22 cellular contexts compared by ENCODE assay signal in the genomic region with DNA sequence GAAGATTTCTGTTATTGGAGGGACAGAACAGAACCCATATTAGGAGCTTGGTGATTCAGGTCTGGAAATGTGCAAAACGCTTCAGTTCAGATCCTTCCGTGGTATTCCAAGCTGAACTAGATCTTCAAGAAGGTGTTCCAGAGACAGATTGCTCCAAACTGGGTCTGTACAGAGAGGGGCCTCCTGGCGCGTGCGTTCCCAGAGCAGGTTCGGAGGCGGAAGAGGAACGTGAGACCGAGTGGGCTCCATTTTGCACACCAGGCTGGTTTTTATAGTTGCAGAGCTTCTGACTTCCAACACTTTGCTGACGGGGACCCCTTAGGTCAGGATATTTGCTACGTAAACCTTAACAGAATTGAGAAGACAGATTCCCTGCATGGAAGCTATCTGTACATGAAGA. TPM values are rescaled to one million over a fixed set of nuclear protein-coding genes. Genes with fewer than 3 reads are reported as not detected.
DNase-seq lines count a peak whose midpoint lies in the region; ATAC-seq, FAIRE-seq and TF ChIP-seq lines count a peak whose summit lies in the region.
"Had no signal": no experiment of that assay in that cellular context is flagged by ENCODE, and none has a peak within 500 bp of the region (broad histone marks: within the 10 kb centered on the region; RNA-seq: fewer than 3 reads in every experiment).

No MANE protein-coding gene starts in this region.

- H3K4me1 ChIP-seq in ACC112 (ENCODE audit: control insufficient read depth, insufficient read depth, low read length, unreplicated experiment) = peaks cover 25% of the 10 kb centered on the region
- peaks cover 14% of the 10 kb centered on the region for H3K4me1 ChIP-seq in HUES64 (ENCODE audit: insufficient read depth, low read length)
- peaks cover 3 to 10% (median 8%) of the 10 kb centered on the region in 4 donors for H3K4me1 ChIP-seq in esophagus muscularis mucosa
- peaks cover 13 to 19% of the 10 kb centered on the region in 2 experiments for H3K4me1 ChIP-seq in trophoblast cell (ENCODE audit: control insufficient read depth in 1 of 2, insufficient read depth in 2 of 2, low read length in 2 of 2)
- H3K4me1 ChIP-seq in pancreas = no peaks in the 10 kb centered on the region
- no peaks in the 10 kb centered on the region for H3K4me1 ChIP-seq in left lung
- no peaks in the 10 kb centered on the region for H3K4me1 ChIP-seq in CD4-positive, alpha-beta memory T cell (ENCODE audit: insufficient read depth, low read length)

- peak overlapping the region; percentile 78 for H4K91ac ChIP-seq in trophoblast cell (ENCODE audit: low read depth, low read length)

- H2BK5ac ChIP-seq in trophoblast cell (ENCODE audit: low read depth, low read length, poor library complexity) = peak overlapping the region; percentile 42

- H3K27me3 ChIP-seq in ACC112 (ENCODE audit: insufficient read depth, low read length) = no peaks in the 10 kb centered on the region
- no peaks in the 10 kb centered on the region for H3K27me3 ChIP-seq in HUES64 (ENCODE audit: insufficient read depth, low read length)
- H3K27me3 ChIP-seq in esophagus muscularis mucosa = no peaks in the 10 kb centered on the region
- no peaks in the 10 kb centered on the region for H3K27me3 ChIP-seq in trophoblast cell (ENCODE audit: insufficient read depth, low read length)
- H3K27me3 ChIP-seq in pancreas = no peaks in the 10 kb centered on the region
- no peaks in the 10 kb centered on the region for H3K27me3 ChIP-seq in left lung
- H3K27me3 ChIP-seq in CD4-positive, alpha-beta memory T cell (ENCODE audit: insufficient read depth, low read length) = no peaks in the 10 kb centered on the region
- H3K27me3 ChIP-seq: hepatocyte had no signal

- peak overlapping the region; percentile 50 for H2AK5ac ChIP-seq in trophoblast cell (ENCODE audit: low read length)

- H3K36me3 Mint-ChIP-seq in CD4-positive, alpha-beta memory T cell = peaks cover 14 to 45% of the 10 kb centered on the region in 2 donors

- H2BK12ac ChIP-seq in trophoblast cell (ENCODE audit: low read length) = peak overlapping the region; percentile 62

- no peak for FAIRE-seq in pancreas (lab: Jason Lieb, UNC)
- FAIRE-seq: small intestine had no signal

- 87% methylated on average over 11 of the region's 11 CpGs for WGBS in HUES64
- 88% methylated on average over 11 of the region's 11 CpGs for WGBS in esophagus muscularis mucosa
- WGBS in trophoblast cell (ENCODE audit: extremely low coverage, insufficient coverage, insufficient read length) = no CpG with 5 or more reads among the region's 11 CpGs
- 87 to 89% methylated on average over 11 of the region's 11 CpGs for WGBS in pancreas, 2 donors

- H3K4me1 Mint-ChIP-seq in CD4-positive, alpha-beta memory T cell = no peaks in the 10 kb centered on the region
- H3K4me1 Mint-ChIP-seq: naive thymus-derived CD8-positive, alpha-beta T cell had no signal

- TF ChIP-seq POLR2A in esophagus muscularis mucosa (IDR thresholded peaks at IDR 0.05; ENCODE audit: low read depth) = no peak

- no peak overlapping the region for H3K4me2 ChIP-seq in trophoblast cell (ENCODE audit: low read length)
- H3K4me2 ChIP-seq: hepatocyte had no signal

- H3K23ac ChIP-seq in trophoblast cell (ENCODE audit: low read length) = no peak overlapping the region

- H3K4me3 Mint-ChIP-seq in CD4-positive, alpha-beta memory T cell = no peak overlapping the region
- H3K4me3 Mint-ChIP-seq: activated CD4-positive, alpha-beta memory T cell treated with anti-CD3 and anti-CD28 coated beads for 36 hours; effector memory CD8-positive, alpha-beta T cell; naive thymus-derived CD8-positive, alpha-beta T cell had no signal

- no peak for DNase-seq in esophagus muscularis mucosa (ENCODE audit: extremely low spot score)
- no peak for DNase-seq in trophoblast cell
- DNase-seq in pancreas = no peak
- DNase-seq in left lung = no peak
- no peak for DNase-seq in KG1 (lab: John Stamatoyannopoulos, UW)
- DNase-seq in CD4-positive, alpha-beta memory T cell = no peak
- DNase-seq: activated CD4-positive, alpha-beta memory T cell treated with anti-CD3 and anti-CD28 coated beads for 36 hours; activated naive CD4-positive, alpha-beta T cell; DND-41; effector memory CD8-positive, alpha-beta T cell; mammary epithelial cell; naive thymus-derived CD8-positive, alpha-beta T cell; NCI-H146; NCI-H2171 treated with DMSO at 0.1 percent for 48 hours; NCI-H526 treated with DMSO at 0.1 percent for 48 hours; small intestine; stimulated activated CD4-positive, alpha-beta T cell treated with anti-CD3 and anti-CD28 coated beads, Interleukin-4, amount 100 ng/mL, for 4 hours; T-helper 1 cell had no signal

- H2BK120ac ChIP-seq in trophoblast cell (ENCODE audit: insufficient read depth, low read length, poor library complexity) = peak overlapping the region; percentile 70

- H3K79me1 ChIP-seq in trophoblast cell (ENCODE audit: low read length) = peaks cover 17% of the 10 kb centered on the region

- TF ChIP-seq CTCF in esophagus muscularis mucosa (IDR thresholded peaks at IDR 0.05) = no peak
- TF ChIP-seq CTCF in pancreas (IDR thresholded peaks at IDR 0.05) = no peak
- TF ChIP-seq CTCF in left lung (IDR thresholded peaks at IDR 0.05) = no peak

- intact Hi-C loops in esophagus muscularis mucosa (cut with DNase I) = no loop called here
- intact Hi-C loops in pancreas (cut with DNase I) = no loop called here
- intact Hi-C loops in left lung (cut with DNase I) = loop anchor here in 1 of 2 donors (10.0 kb wide), 1 partner anchor 228 kb away; no protein-coding TSS in a partner anchor
- intact Hi-C loops in CD4-positive, alpha-beta memory T cell (cut with micrococcal nuclease) = no loop called here

- no peak overlapping the region for H3K18ac ChIP-seq in trophoblast cell (ENCODE audit: low read length)

- H3K4me3 ChIP-seq in ACC112 (ENCODE audit: low read depth, low read length) (no peak overlapping the region), HUES64 (ENCODE audit: low read length) (no peak overlapping the region), esophagus muscularis mucosa (no peak overlapping the region), trophoblast cell (ENCODE audit: low read depth, low read length) (no peak overlapping the region), pancreas (no peak overlapping the region), left lung (no peak overlapping the region)
- no peak overlapping the region for H3K4me3 ChIP-seq in CD4-positive, alpha-beta memory T cell (ENCODE audit: low read length in 2 of 2)
- H3K4me3 ChIP-seq: hepatocyte had no signal

- H3K9me3 Mint-ChIP-seq in CD4-positive, alpha-beta memory T cell = no peaks in the 10 kb centered on the region
- H3K9me3 Mint-ChIP-seq: activated CD4-positive, alpha-beta memory T cell treated with anti-CD3 and anti-CD28 coated beads for 36 hours; effector memory CD8-positive, alpha-beta T cell; naive thymus-derived CD8-positive, alpha-beta T cell had no signal

- no peaks in the 10 kb centered on the region for H3K27me3 Mint-ChIP-seq in CD4-positive, alpha-beta memory T cell
- H3K27me3 Mint-ChIP-seq: activated CD4-positive, alpha-beta memory T cell treated with anti-CD3 and anti-CD28 coated beads for 36 hours; effector memory CD8-positive, alpha-beta T cell; naive thymus-derived CD8-positive, alpha-beta T cell; progenitor cell of endocrine pancreas had no signal

- peak overlapping the region; percentile 22 for H3K4ac ChIP-seq in trophoblast cell (ENCODE audit: low read depth, low read length)

- peak overlapping the region; percentile 14 for H4K12ac ChIP-seq in trophoblast cell (ENCODE audit: low read depth, low read length)

- TF ChIP-seq EP300 in esophagus muscularis mucosa (IDR thresholded peaks at IDR 0.05) = no peak

- CTCF ChIA-PET in CD4-positive, alpha-beta memory T cell (lab: Charles Lee; ENCODE audit: partially characterized antibody) = interaction anchor here (0.6 to 20.5 kb wide), 3 partner anchors 10 to 244 kb away, joined by 3 to 547 read pairs (median 10); no protein-coding TSS in a partner anchor

- POLR2A ChIA-PET in CD4-positive, alpha-beta memory T cell (lab: Charles Lee; ENCODE audit: partially characterized antibody) = interaction anchor here (0.8 kb wide), 1 partner anchor 9 kb away, joined by 3 read pairs; no protein-coding TSS in a partner anchor

- H2AFZ ChIP-seq in ACC112 (ENCODE audit: low read length, unreplicated experiment) = no peak overlapping the region
- no peak overlapping the region for H2AFZ ChIP-seq in trophoblast cell (ENCODE audit: insufficient read depth, low read length, poor library complexity)
- H2AFZ ChIP-seq: hepatocyte had no signal

- H4K8ac ChIP-seq in trophoblast cell (ENCODE audit: low read depth, low read length) = peak overlapping the region; percentile 12

- H3K79me2 ChIP-seq in ACC112 (ENCODE audit: control insufficient read depth, insufficient read depth, low read length, unreplicated experiment) = no peaks in the 10 kb centered on the region
- peaks cover 1% of the 10 kb centered on the region for H3K79me2 ChIP-seq in trophoblast cell (ENCODE audit: control insufficient read depth, insufficient read depth, low read length, poor library complexity)
- H3K79me2 ChIP-seq: hepatocyte had no signal

- H3K27ac Mint-ChIP-seq in CD4-positive, alpha-beta memory T cell = no peak overlapping the region
- H3K27ac Mint-ChIP-seq: activated CD4-positive, alpha-beta memory T cell treated with anti-CD3 and anti-CD28 coated beads for 36 hours; progenitor cell of endocrine pancreas had no signal

- H3K9me3 ChIP-seq in HUES64 (ENCODE audit: insufficient read depth, low read depth, low read length) (no peaks in the 10 kb centered on the region), esophagus muscularis mucosa (no peaks in the 10 kb centered on the region), trophoblast cell (ENCODE audit: insufficient read depth, low read depth, low read length) (no peaks in the 10 kb centered on the region), pancreas (no peaks in the 10 kb centered on the region), left lung (no peaks in the 10 kb centered on the region)
- H3K9me3 ChIP-seq in CD4-positive, alpha-beta memory T cell (ENCODE audit: control insufficient read depth in 1 of 2, low read length in 2 of 2) = no peaks in the 10 kb centered on the region

- H3K9ac ChIP-seq in HUES64 (ENCODE audit: low read depth, low read length) = no peak overlapping the region
- H3K9ac ChIP-seq in trophoblast cell (ENCODE audit: low read length) = no peak overlapping the region

- no peak for ATAC-seq in pancreas
- no peak for ATAC-seq in left lung
- ATAC-seq: effector memory CD8-positive, alpha-beta T cell; naive thymus-derived CD8-positive, alpha-beta T cell had no signal

- H3K27ac ChIP-seq in ACC112 (ENCODE audit: low read depth, low read length) (peak overlapping the region; percentile 77), HUES64 (ENCODE audit: low read depth, low read length) (peak overlapping the region; percentile 82; the same call in 1 of the 2 replicates), esophagus muscularis mucosa (replicated peaks in 1 of 4) (peak overlapping the region in 3 of 4 donors; percentile 51 to 65 (median 63)), trophoblast cell (ENCODE audit: low read depth, low read length) (peak overlapping the region; percentile 21), pancreas (no peak overlapping the region), left lung (no peak overlapping the region)
- H3K27ac ChIP-seq in CD4-positive, alpha-beta memory T cell (ENCODE audit: low read depth, low read length) = no peak overlapping the region
- H3K27ac ChIP-seq: hepatocyte had no signal

- peak overlapping the region; percentile 21 for H3K14ac ChIP-seq in trophoblast cell (ENCODE audit: low read length)

- H3K36me3 ChIP-seq in ACC112 (ENCODE audit: insufficient read depth, low read length) = peaks cover 14% of the 10 kb centered on the region; the same call in 1 of the 2 replicates
- peaks cover 29% of the 10 kb centered on the region for H3K36me3 ChIP-seq in HUES64 (ENCODE audit: insufficient read depth, low read length)
- H3K36me3 ChIP-seq in esophagus muscularis mucosa = peaks cover 6 to 89% (median 73%) of the 10 kb centered on the region in 4 donors
- peaks cover 18 to 31% of the 10 kb centered on the region in 2 experiments for H3K36me3 ChIP-seq in trophoblast cell (ENCODE audit: control insufficient read depth in 1 of 2, insufficient read depth in 2 of 2, low read length in 2 of 2)
- H3K36me3 ChIP-seq in pancreas = peaks cover 0 to 21% (median 0%) of the 10 kb centered on the region in 3 donors
- peaks cover 0 to 85% of the 10 kb centered on the region in 2 donors for H3K36me3 ChIP-seq in left lung
- peaks cover 13% of the 10 kb centered on the region for H3K36me3 ChIP-seq in CD4-positive, alpha-beta memory T cell (ENCODE audit: insufficient read depth, low read length)

RNA-seq across cellular contexts. Expression of a gene that starts 16.7 kb away (rescaled TPM):
- 64.1 TPM for polyA plus RNA-seq in HUES64 (2013, experiment 1 of 2)
- polyA plus RNA-seq in HUES64 (2013, experiment 2 of 2) = 69.5 TPM
- total RNA-seq in esophagus muscularis mucosa (10 to 100 TPM; 17.8 to 25.8 (median 22.1) TPM), pancreas (10 to 100 TPM in 3 of 6 donors, 1 to 10 TPM in 3; 6.2 to 13.7 (median 10.1) TPM), left lung (10 to 100 TPM; 28.3 to 33.7 TPM)
- polyA plus RNA-seq in trophoblast cell (2013) = 61.9 and 63.3 TPM in 2 replicates
- 10 to 100 TPM; 19.3 to 29.5 TPM for polyA plus RNA-seq in pancreas
- total RNA-seq in CD4-positive, alpha-beta memory T cell = 10 to 100 TPM in 1 of 2 experiments, 1 to 10 TPM in 1; 9.6 to 13.3 TPM
- polyA plus RNA-seq in CD4-positive, alpha-beta memory T cell = 10 to 100 TPM; 37.8 TPM

RNA-seq across cellular contexts. Expression of a gene that starts 41.0 kb away (rescaled TPM):
- polyA plus RNA-seq in HUES64 (2013, experiment 1 of 2) = 86.3 TPM
- polyA plus RNA-seq in HUES64 (2013, experiment 2 of 2) = 77.5 TPM
- total RNA-seq in esophagus muscularis mucosa (100 to 1,000 TPM; 106 to 210 (median 133) TPM), pancreas (100 to 1,000 TPM in 1 of 6 donors, 10 to 100 TPM in 5; 60.3 to 135 (median 78.0) TPM), left lung (100 to 1,000 TPM; 380 to 385 TPM)
- polyA plus RNA-seq in trophoblast cell (2013) = 246 and 249 TPM in 2 replicates
- polyA plus RNA-seq in pancreas = 100 to 1,000 TPM; 115 to 162 TPM
- total RNA-seq in CD4-positive, alpha-beta memory T cell = 100 to 1,000 TPM; 158 TPM
- polyA plus RNA-seq in CD4-positive, alpha-beta memory T cell = 100 to 1,000 TPM; 450 to 559 TPM

Comparison
In these comparisons a context has a peak if more than half of its experiments do, and no peak if none do; other contexts are left out.
1. H3K27ac ChIP-seq: peak in ACC112 (single experiment), HUES64 (single experiment), esophagus muscularis mucosa (3 of 4) and trophoblast cell (single experiment); none in pancreas (0 of 4), left lung (0 of 2) and CD4-positive, alpha-beta memory T cell (single experiment).